In genomic region chr14:103126873-103127304, GRCh38 we compare ENCODE assay signal across 10 cellular contexts. TPM values are rescaled to one million over a fixed set of nuclear protein-coding genes. Genes with fewer than 3 reads are reported as not detected.
DNase-seq lines count a peak whose midpoint lies in the region; ATAC-seq, FAIRE-seq and TF ChIP-seq lines count a peak whose summit lies in the region.
"Had no signal": no experiment of that assay in that cellular context is flagged by ENCODE, and none has a peak within 500 bp of the region (broad histone marks: within the 10 kb centered on the region; RNA-seq: fewer than 3 reads in every experiment).

No MANE protein-coding gene starts in this region.

- no peaks in the 10 kb centered on the region for H3K9me2 ChIP-seq in PC-3 (replicated peaks; ENCODE audit: low read length)

- peaks cover 3% of the 10 kb centered on the region for H3F3A ChIP-seq in PC-3 (ENCODE audit: low read length, unreplicated experiment)

- DNase-seq in Caco-2 (peak; percentile 78 to 90), PC-3 (peak; percentile 70), head of caudate nucleus (peak in 36 of 42 donors; percentile 23 to 81 (median 62)), pancreas (peak; percentile 73 to 93 (median 88)), epidermal melanocyte (ENCODE audit: insufficient read length, low spot score) (no peak), NCI-H1417 treated with DMSO at 0.1 percent for 48 hours (lab: John Stamatoyannopoulos, UW) (no peak), KG1 (lab: John Stamatoyannopoulos, UW) (no peak)
- DNase-seq in activated naive CD4-positive, alpha-beta T cell treated with Interleukin-2 at 50 U/mL for 16 hours, result no peak

- peak in 1 of 2 experiments; percentile 12 for TF ChIP-seq CTCF in Caco-2 (IDR thresholded peaks at IDR 0.05; ENCODE audit: insufficient read depth in 1 of 2, low read depth in 1 of 2, low read length in 1 of 2, severe bottlenecking in 1 of 2, unreplicated experiment in 1 of 2)
- TF ChIP-seq CTCF in PC-3 (conservative IDR thresholded peaks at IDR 0.05; ENCODE audit: low read depth, low read length), result no peak
- TF ChIP-seq CTCF in pancreas (IDR thresholded peaks at IDR 0.05), result no peak

- ATAC-seq in PC-3, result peak; percentile 49
- ATAC-seq in pancreas, result peak; percentile 53 to 85 (median 68)

- peaks cover 6% of the 10 kb centered on the region for H3K4me1 Mint-ChIP-seq in Caco-2 (ENCODE audit: low read depth, unreplicated experiment)

- H3K36me3 ChIP-seq in Caco-2 (ENCODE audit: control insufficient read depth, insufficient read depth, low read length) (no peaks in the 10 kb centered on the region), PC-3 (ENCODE audit: low read depth, low read length) (peaks cover 3% of the 10 kb centered on the region; the same call in 1 of the 2 replicates), pancreas (no peaks in the 10 kb centered on the region)

- no peaks in the 10 kb centered on the region for H3K27me3 Mint-ChIP-seq in Caco-2 (ENCODE audit: insufficient read depth, unreplicated experiment)

- peak overlapping the region; percentile 88 for H3K4me2 ChIP-seq in PC-3 (ENCODE audit: low read length)

- CTCF ChIA-PET in Caco-2 (lab: Charles Lee), result interaction anchor here (0.7 to 3.1 kb wide), 9 partner anchors 16 to 165 kb away, joined by 4 to 26 read pairs (median 7); no protein-coding TSS in a partner anchor
- CTCF ChIA-PET in PC-3 (lab: Charles Lee), result interaction anchor here (0.6 to 1.9 kb wide), 3 partner anchors 11 to 22 kb away, joined by 3 to 8 read pairs (median 4); no protein-coding TSS in a partner anchor

- no peak overlapping the region for H2AFZ ChIP-seq in PC-3 (ENCODE audit: low read length)

- no peak overlapping the region for H3K9ac ChIP-seq in PC-3 (ENCODE audit: low read length)

- H3K36me3 Mint-ChIP-seq in Caco-2 (ENCODE audit: insufficient read depth, unreplicated experiment), result no peaks in the 10 kb centered on the region

- no peak overlapping the region for H3K27ac ChIP-seq in PC-3 (ENCODE audit: low read length)
- peak overlapping the region in 2 of 4 donors; percentile 52 to 61 for H3K27ac ChIP-seq in pancreas
- H3K27ac ChIP-seq: tibial nerve had no signal

- POLR2A ChIA-PET in Caco-2 (lab: Charles Lee), result no interaction called here
- POLR2A ChIA-PET in PC-3 (lab: Charles Lee; ENCODE audit: unreplicated experiment), result interaction anchor here (0.7 kb wide), 1 partner anchor 207 kb away, joined by 4 read pairs; the partner anchor contains the start of gene EIF5

- no peak overlapping the region for H3K27ac Mint-ChIP-seq in Caco-2 (ENCODE audit: unreplicated experiment)

- H4K20me1 ChIP-seq in PC-3 (ENCODE audit: low read length), result 0 out of 2 replicates have a peak, but pooled peaks cover 6% of the 10 kb centered on the region

- H3K79me2 ChIP-seq in PC-3 (ENCODE audit: low read length), result peaks cover 44% of the 10 kb centered on the region

- H3K9me3 Mint-ChIP-seq in Caco-2 (ENCODE audit: unreplicated experiment), result no peaks in the 10 kb centered on the region

- peak overlapping the region; percentile 38 for H3K4me3 ChIP-seq in Caco-2 (ENCODE audit: low read depth, low read length)
- peak overlapping the region; percentile 47; the same call in 1 of the 2 replicates for H3K4me3 ChIP-seq in PC-3 (ENCODE audit: low read length)
- H3K4me3 ChIP-seq in pancreas, result peak overlapping the region in 2 of 4 donors; percentile 27 to 45

- H3K9me3 ChIP-seq in Caco-2 (no peaks in the 10 kb centered on the region), PC-3 (ENCODE audit: low read length) (no peaks in the 10 kb centered on the region), pancreas (no peaks in the 10 kb centered on the region)
- H3K9me3 ChIP-seq: neutrophil, tibial nerve had no signal

- H3K4me3 Mint-ChIP-seq in Caco-2 (ENCODE audit: unreplicated experiment), result peak overlapping the region; percentile 63

- 10 to 14% methylated on average over 41 to 62 of the region's 62 CpGs for WGBS in pancreas, 2 donors

- peaks cover 7% of the 10 kb centered on the region for H3K4me1 ChIP-seq in Caco-2
- H3K4me1 ChIP-seq in PC-3 (ENCODE audit: insufficient read depth, low read length), result peaks cover 72% of the 10 kb centered on the region
- H3K4me1 ChIP-seq in pancreas, result peaks cover 4 to 19% (median 7%) of the 10 kb centered on the region in 3 donors

- BruUV-seq in Caco-2 (replicated peaks; lab: Mats Ljungman, UMichigan), result no TSS peak
- BruUV-seq in PC-3 (replicated peaks; lab: Mats Ljungman, UMichigan), result no TSS peak

- FAIRE-seq in pancreas (lab: Jason Lieb, UNC), result no peak

- intact Hi-C loops in Caco-2 (cut with micrococcal nuclease; ENCODE audit: unreplicated experiment) (loop anchor here (5.0 kb wide), 1 partner anchor 60 kb away; no protein-coding TSS in a partner anchor), PC-3 (cut with micrococcal nuclease) (loop anchor here (5.0 kb wide), 1 partner anchor 165 kb away; no protein-coding TSS in a partner anchor), head of caudate nucleus (cut with DNase I) (no loop called here), pancreas (cut with DNase I) (no loop called here)

- H3K27me3 ChIP-seq in Caco-2 (replicated peaks; ENCODE audit: control insufficient read depth, insufficient read depth, low read length) (no peaks in the 10 kb centered on the region), PC-3 (ENCODE audit: low read length) (no peaks in the 10 kb centered on the region), pancreas (no peaks in the 10 kb centered on the region)
- H3K27me3 ChIP-seq: neutrophil had no signal

RNA-seq across cellular contexts. Expression of gene TNFAIP2, which starts 3.6 kb away (rescaled TPM):
- total RNA-seq in Caco-2 (2022) (7.9 and 8.1 TPM in 2 replicates), PC-3 (2014; rRNA removed) (80.7 and 87.3 TPM in 2 replicates), pancreas (100 to 1,000 TPM in 1 of 6 donors, 10 to 100 TPM in 3, 1 to 10 TPM in 2; 7.0 to 188 (median 27.7) TPM)
- polyA plus RNA-seq in pancreas, result 100 to 1,000 TPM; 123 to 288 TPM

RNA-seq across cellular contexts. Expression of gene EXOC3L4, which starts 32.4 kb away (rescaled TPM):
- total RNA-seq in Caco-2 (2022) (6.3 and 6.7 TPM in 2 replicates), PC-3 (2014; rRNA removed) (1.4 and 2.0 TPM in 2 replicates), pancreas (1 to 10 TPM in 4 of 6 donors, under 1 TPM in 2; 0.63 to 6.2 (median 1.3) TPM)
- 1 to 10 TPM; 5.0 to 8.9 TPM for polyA plus RNA-seq in pancreas

RNA-seq across cellular contexts. Expression of gene LBHD2, which starts 42.9 kb away (rescaled TPM):
- total RNA-seq in Caco-2 (2022), result not detected in 2 replicates
- not detected in 2 replicates for total RNA-seq in PC-3 (2014; rRNA removed)
- total RNA-seq in pancreas, result not detected
- not detected for polyA plus RNA-seq in pancreas
- total RNA-seq: tibial nerve had no signal

Comparison
In these comparisons a context has a peak if more than half of its experiments do, and no peak if none do; other contexts are left out.
1. DNase-seq: peak in Caco-2 (2 of 2), PC-3 (single experiment), head of caudate nucleus (36 of 42) and pancreas (6 of 6); none in epidermal melanocyte (single experiment), NCI-H1417 treated with DMSO at 0.1 percent for 48 hours (single experiment), KG1 (single experiment) and activated naive CD4-positive, alpha-beta T cell treated with Interleukin-2 at 50 U/mL for 16 hours (single experiment).
2. intact Hi-C loops: an anchor here in Caco-2 (5.0 kb wide) and PC-3 (5.0 kb wide); none called in head of caudate nucleus and pancreas.